In the genomic region with DNA sequence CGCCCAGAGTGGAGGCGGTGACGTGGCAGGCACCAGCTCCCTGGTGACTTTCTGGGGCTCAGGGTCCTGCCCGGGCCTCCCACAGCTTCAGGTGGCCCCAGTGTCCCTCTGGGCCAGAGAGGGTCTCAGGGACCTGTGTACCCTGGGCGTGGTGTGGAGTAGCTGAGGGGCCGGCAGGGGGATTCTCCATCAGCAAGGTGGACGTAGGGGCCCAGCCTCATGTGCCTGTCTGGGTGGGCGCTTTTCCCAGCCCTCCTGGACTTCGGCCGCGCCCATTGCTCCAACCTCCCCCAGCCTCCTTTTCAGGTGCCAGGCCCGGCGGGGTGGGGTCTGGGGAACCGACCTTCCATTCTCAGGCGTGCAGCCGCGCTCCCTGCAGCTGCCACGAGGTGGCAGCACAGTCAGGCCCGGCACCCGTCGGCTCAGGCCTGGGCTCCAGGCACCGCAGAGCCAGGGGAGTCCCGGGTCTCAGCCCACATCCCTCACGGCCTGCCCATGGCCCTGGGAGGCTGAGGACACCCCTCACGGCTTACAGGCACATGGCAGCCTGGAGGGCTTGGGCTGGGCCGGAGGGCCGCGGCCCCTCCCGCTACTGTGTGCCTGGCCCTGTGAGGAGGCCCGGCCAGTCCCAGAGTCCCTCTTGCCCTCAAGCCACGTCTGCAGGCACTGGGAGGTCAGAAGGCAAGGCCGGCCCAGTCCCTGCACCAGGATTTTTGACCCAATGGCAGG, we compare ENCODE assay signal across 9 cellular contexts. TPM values are rescaled to one million over a fixed set of nuclear protein-coding genes. Genes with fewer than 3 reads are reported as not detected.
DNase-seq lines count a peak whose midpoint lies in the region; ATAC-seq, FAIRE-seq and TF ChIP-seq lines count a peak whose summit lies in the region.
"Had no signal": no experiment of that assay in that cellular context is flagged by ENCODE, and none has a peak within 500 bp of the region (broad histone marks: within the 10 kb centered on the region; RNA-seq: fewer than 3 reads in every experiment).

No MANE protein-coding gene starts in this region.

- H3K4me1 ChIP-seq in colonic mucosa (peaks cover 12% of the 10 kb centered on the region), HepG2 (ENCODE audit: insufficient read depth, low read length) (0 out of 2 replicates have a peak, but pooled peaks cover 3% of the 10 kb centered on the region)

- no peak overlapping the region for H2AFZ ChIP-seq in HepG2 (ENCODE audit: low read length)

- no peak overlapping the region for H3K27ac ChIP-seq in colonic mucosa
- no peak overlapping the region for H3K27ac ChIP-seq in HepG2 (ENCODE audit: extremely low read length, insufficient read depth, low read length)
- H3K27ac ChIP-seq: BLaER1 had no signal

- TF ChIP-seq POLR2A in HepG2 (IDR thresholded peaks at IDR 0.05; ENCODE audit: insufficient read depth in 1 of 2, low read depth in 2 of 2, low read length in 2 of 2), result no peak

- H3K36me3 ChIP-seq in colonic mucosa (no peaks in the 10 kb centered on the region), HepG2 (replicated peaks in 1 of 2; ENCODE audit: control insufficient read depth in 1 of 2, insufficient read depth in 2 of 2, low read length in 2 of 2) (no peaks in the 10 kb centered on the region)
- H3K36me3 ChIP-seq: BLaER1 had no signal

- TF ChIP-seq EP300 in HepG2 (IDR thresholded peaks at IDR 0.05; ENCODE audit: low read depth in 2 of 2, low read length in 2 of 2) (no peak), HepG2 (CRISPR knock-in tag; IDR thresholded peaks at IDR 0.05; ENCODE audit: borderline replicate concordance) (no peak)

- CTCF ChIA-PET in HepG2 (lab: Yijun Ruan, JAX; ENCODE audit: low intra/inter-chr PET ratio, low total read pairs), result interaction anchor here (1.4 to 1.5 kb wide), 2 partner anchors 30 to 312 kb away, joined by 4 to 11 read pairs; no protein-coding TSS in a partner anchor

- peaks cover 13% of the 10 kb centered on the region for H3K27me3 ChIP-seq in colonic mucosa
- peaks cover 48 to 83% of the 10 kb centered on the region in 2 experiments for H3K27me3 ChIP-seq in HepG2 (ENCODE audit: control insufficient read depth in 1 of 2, insufficient read depth in 2 of 2, low read length in 2 of 2)

- FAIRE-seq in HepG2 (lab: Jason Lieb, UNC), result no peak

- H3K4me3 ChIP-seq in colonic mucosa (no peak overlapping the region), HepG2 (replicated peaks in 1 of 3; ENCODE audit: insufficient read depth in 1 of 3, low read depth in 2 of 3, low read length in 3 of 3) (peak overlapping the region in 1 of 3 experiments; percentile 21; a peak in 1 of 6 replicates)
- H3K4me3 ChIP-seq: BLaER1 had no signal

- peak overlapping the region in 1 of 2 donors; percentile 34 for H3K9ac ChIP-seq in colonic mucosa (ENCODE audit: low read depth in 2 of 2, low read length in 2 of 2)
- no peak overlapping the region for H3K9ac ChIP-seq in HepG2 (ENCODE audit: insufficient read depth, low read depth, low read length)
- H3K9ac ChIP-seq: BLaER1 had no signal

- TF ChIP-seq CTCF in colonic mucosa (IDR thresholded peaks at IDR 0.05), result peak; percentile 93
- peak; percentile 96 for TF ChIP-seq CTCF in HepG2 (CRISPR knock-in tag; IDR thresholded peaks at IDR 0.05)

- POLR2A ChIA-PET in HepG2 (lab: Yijun Ruan, JAX), result interaction anchor here (0.8 kb wide), 1 partner anchor 312 kb away, joined by 3 read pairs; no protein-coding TSS in a partner anchor

- in situ Hi-C loops in HepG2 (cut with HindIII; ENCODE audit: extremely low pct_ligation_motif_present, low pct_unique_long_range_greater_than_20kb), result no loop called here

- H4K20me1 ChIP-seq in HepG2 (ENCODE audit: insufficient read depth, low read length), result no peaks in the 10 kb centered on the region

- 42% methylated on average over 5 of the region's 32 CpGs for WGBS in HepG2 (ENCODE audit: low lambda C conversion rate)

- intact Hi-C loops in colonic mucosa (cut with DNase I) (loop anchor here (1.0 to 10.0 kb wide), 2 partner anchors 30 to 312 kb away; no protein-coding TSS in a partner anchor), HepG2 (cut with micrococcal nuclease; ENCODE audit: unreplicated experiment) (loop anchor here (1.0 to 10.0 kb wide), 3 partner anchors 30 to 312 kb away; no protein-coding TSS in a partner anchor)

- peak; percentile 43 for DNase-seq in NCI-H1436 (lab: John Stamatoyannopoulos, UW)
- no peak for DNase-seq in NCI-H1436 treated with DMSO at 0.1 percent for 48 hours (lab: John Stamatoyannopoulos, UW)
- DNase-seq in NCI-H1105 treated with DMSO at 0.1 percent for 48 hours (lab: John Stamatoyannopoulos, UW), result peak; percentile 17
- DNase-seq in activated CD4-positive, alpha-beta T cell treated with anti-CD3 and anti-CD28 coated beads for 4 hours, result peak; percentile 44 to 60
- peak; percentile 72 for DNase-seq in colonic mucosa
- peak; percentile 24 for DNase-seq in HepG2 (ENCODE audit: low spot score)
- peak; percentile 42 to 60 (median 48) for DNase-seq in stimulated activated CD4-positive, alpha-beta T cell treated with anti-CD3 and anti-CD28 coated beads, TNF-alpha, amount 100 ng/mL, for 24 hours (ENCODE audit: low read depth in 3 of 3)

- no peak overlapping the region; the same call in 1 of the 2 replicates for H3K4me2 ChIP-seq in HepG2 (ENCODE audit: low read depth, low read length)
- H3K4me2 ChIP-seq: BLaER1 had no signal

- no peaks in the 10 kb centered on the region for H3K79me2 ChIP-seq in HepG2 (ENCODE audit: insufficient read depth, low read length)

- BruUV-seq in HepG2 (replicated peaks; lab: Mats Ljungman, UMichigan), result no TSS peak

- H3K9me3 ChIP-seq in colonic mucosa, result no peaks in the 10 kb centered on the region
- no peaks in the 10 kb centered on the region for H3K9me3 ChIP-seq in HepG2 (ENCODE audit: low read length)
- H3K9me3 ChIP-seq: BLaER1 had no signal

- ATAC-seq in HepG2 (peak; percentile 80), HG02852 (IDR thresholded peaks at IDR 0.05; ENCODE audit: unreplicated experiment) (no peak)

- TF ChIP-seq RAD21 in HepG2 (CRISPR knock-in tag; IDR thresholded peaks at IDR 0.05), result peak; percentile 90

TF ChIP-seq in HepG2, 621 proteins besides CTCF, POLR2A, EP300 and RAD21 (continues in another document):
- peak; percentile 26; the same call in 1 of the 2 replicates for TF ChIP-seq PHF8 (CRISPR knock-in tag; IDR thresholded peaks at IDR 0.05)
- TF ChIP-seq, protein P1, sequence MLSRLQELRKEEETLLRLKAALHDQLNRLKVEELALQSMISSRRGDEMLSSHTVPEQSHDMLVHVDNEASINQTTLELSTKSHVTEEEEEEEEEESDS (CRISPR knock-in tag; IDR thresholded peaks at IDR 0.05; ENCODE audit: borderline replicate concordance), result no peak

RNA-seq across cellular contexts. Expression of gene MUC5B, which starts 19.9 kb away (rescaled TPM):
- total RNA-seq in colonic mucosa (100 to 1,000 TPM; 285 to 655 TPM), HepG2 (2016; rRNA removed; fragmentation: Illumina TruSeq; extraction: Trizol) (not detected in 2 replicates)
- total RNA-seq in HepG2 (2016; cell fraction: cytosol; rRNA removed; fragmentation: Illumina TruSeq; extraction: Trizol; ENCODE audit: low read depth), result under 0.01 TPM in 1 of 2 replicates, not detected in the other
- not detected in 2 replicates for total RNA-seq in HepG2 (2016; cell fraction: insoluble cytoplasmic fraction; rRNA removed; fragmentation: Illumina TruSeq; extraction: Trizol)
- not detected in 2 replicates for total RNA-seq in HepG2 (2016; cell fraction: membrane; rRNA removed; fragmentation: Illumina TruSeq; extraction: Trizol)
- total RNA-seq in HepG2 (2016; cell fraction: nucleus; rRNA removed; fragmentation: Illumina TruSeq; extraction: Trizol), result not detected in 2 replicates
- polyA plus RNA-seq in HepG2 (2011; rRNA removed), result 0.01 and 0.05 TPM in 2 replicates
- under 0.01 and 0.01 TPM in 2 replicates for polyA plus RNA-seq in HepG2 (2011; cell fraction: cytosol; rRNA removed)
- polyA plus RNA-seq in HepG2 (2011; cell fraction: nucleus; rRNA removed), result 0.18 and 0.99 TPM in 2 replicates
- 2.3 and 3.1 TPM in 2 replicates for polyA plus RNA-seq in HepG2 (2012)
- polyA plus RNA-seq in HepG2 (2016; cell fraction: cytosol; fragmentation: Illumina TruSeq; extraction: Trizol; ENCODE audit: low read depth), result not detected in 2 replicates
- polyA plus RNA-seq in HepG2 (2016; cell fraction: insoluble cytoplasmic fraction; fragmentation: Illumina TruSeq; extraction: Trizol; ENCODE audit: low read depth), result not detected in 2 replicates
- polyA plus RNA-seq in HepG2 (2016; cell fraction: membrane; fragmentation: Illumina TruSeq; extraction: Trizol; ENCODE audit: low read depth), result not detected in 2 replicates
- polyA plus RNA-seq in HepG2 (2016; cell fraction: nucleus; fragmentation: Illumina TruSeq; extraction: Trizol; ENCODE audit: insufficient read depth, low read depth), result not detected in 2 replicates
- polyA minus RNA-seq in HepG2 (2011; rRNA and poly(A)+ RNA removed; ENCODE audit: low replicate concordance), result 0.02 and 0.06 TPM in 2 replicates
- polyA minus RNA-seq in HepG2 (2011; cell fraction: cytosol; rRNA and poly(A)+ RNA removed), result 0.69 TPM in 1 of 2 replicates, not detected in the other
- 0.26 and 0.50 TPM in 2 replicates for polyA minus RNA-seq in HepG2 (2011; cell fraction: nucleus; rRNA and poly(A)+ RNA removed)

RNA-seq across cellular contexts. Expression of gene MUC5AC, which starts 45.2 kb away (rescaled TPM):
- total RNA-seq in colonic mucosa (under 1 TPM; 0.03 to 0.20 TPM), HepG2 (2016; rRNA removed; fragmentation: Illumina TruSeq; extraction: Trizol) (not detected in 2 replicates)
- total RNA-seq in HepG2 (2016; cell fraction: cytosol; rRNA removed; fragmentation: Illumina TruSeq; extraction: Trizol; ENCODE audit: low read depth), result not detected in 2 replicates
- total RNA-seq in HepG2 (2016; cell fraction: insoluble cytoplasmic fraction; rRNA removed; fragmentation: Illumina TruSeq; extraction: Trizol), result not detected in 2 replicates
- not detected in 2 replicates for total RNA-seq in HepG2 (2016; cell fraction: membrane; rRNA removed; fragmentation: Illumina TruSeq; extraction: Trizol)
- not detected in 2 replicates for total RNA-seq in HepG2 (2016; cell fraction: nucleus; rRNA removed; fragmentation: Illumina TruSeq; extraction: Trizol)
- under 0.01 TPM in 2 replicates for polyA plus RNA-seq in HepG2 (2011; rRNA removed)
- under 0.01 TPM in 1 of 2 replicates, not detected in the other for polyA plus RNA-seq in HepG2 (2011; cell fraction: cytosol; rRNA removed)
- 0.02 TPM in 2 replicates for polyA plus RNA-seq in HepG2 (2011; cell fraction: nucleus; rRNA removed)
- polyA plus RNA-seq in HepG2 (2012), result not detected in 2 replicates
- polyA plus RNA-seq in HepG2 (2016; cell fraction: cytosol; fragmentation: Illumina TruSeq; extraction: Trizol; ENCODE audit: low read depth), result not detected in 2 replicates
- not detected in 2 replicates for polyA plus RNA-seq in HepG2 (2016; cell fraction: insoluble cytoplasmic fraction; fragmentation: Illumina TruSeq; extraction: Trizol; ENCODE audit: low read depth)
- not detected in 2 replicates for polyA plus RNA-seq in HepG2 (2016; cell fraction: membrane; fragmentation: Illumina TruSeq; extraction: Trizol; ENCODE audit: low read depth)
- 0.03 TPM in 1 of 2 replicates, not detected in the other for polyA plus RNA-seq in HepG2 (2016; cell fraction: nucleus; fragmentation: Illumina TruSeq; extraction: Trizol; ENCODE audit: insufficient read depth, low read depth)
- not detected in 2 replicates for polyA minus RNA-seq in HepG2 (2011; rRNA and poly(A)+ RNA removed; ENCODE audit: low replicate concordance)
- not detected in 2 replicates for polyA minus RNA-seq in HepG2 (2011; cell fraction: cytosol; rRNA and poly(A)+ RNA removed)
- not detected in 2 replicates for polyA minus RNA-seq in HepG2 (2011; cell fraction: nucleus; rRNA and poly(A)+ RNA removed)

Comparison
In these comparisons a context has a peak if more than half of its experiments do, and no peak if none do; other contexts are left out.
1. RNA of gene MUC5B, which starts 19.9 kb away (total RNA-seq): 285 to 655 TPM in colonic mucosa; under 0.01 TPM in HepG2; every median in the first group is over 100 times any median in the second.